12 cellular contexts compared by ENCODE assay signal in the genomic region with DNA sequence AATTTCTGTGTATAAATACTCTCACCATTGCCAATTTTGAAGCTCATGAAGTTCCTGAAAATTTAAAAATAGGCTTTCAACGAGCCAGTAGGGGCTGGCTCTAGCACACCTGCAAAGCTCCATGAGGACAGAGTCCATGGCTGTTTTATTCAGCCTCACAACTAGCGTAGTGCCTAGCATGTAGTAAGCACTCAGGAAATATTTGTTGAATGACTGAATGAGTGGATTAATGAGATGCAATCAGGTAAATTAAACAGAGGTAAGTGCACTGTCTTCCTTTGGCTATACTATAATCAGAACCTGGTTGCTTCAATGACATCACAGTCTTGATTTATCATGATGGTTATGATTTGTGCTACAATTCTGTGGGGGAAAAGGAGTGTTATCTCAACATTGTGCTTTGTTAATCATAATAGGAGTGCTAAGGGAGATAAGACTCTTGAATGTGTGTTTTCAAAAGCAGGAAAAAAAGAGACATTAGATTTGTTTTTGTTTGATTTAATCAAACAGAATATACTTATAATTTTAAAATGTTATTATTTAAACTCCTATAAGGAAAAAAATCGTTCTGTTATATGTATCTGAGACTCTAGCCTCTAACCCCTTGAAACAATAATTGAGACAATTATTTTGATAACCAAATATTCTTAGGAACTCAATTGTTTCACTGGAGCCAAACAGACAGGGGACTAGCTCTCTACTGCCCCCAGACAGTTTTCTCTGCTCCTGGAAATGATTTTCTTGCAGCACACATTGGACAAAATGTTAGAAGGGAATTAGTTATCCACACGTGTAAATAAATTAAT.
A peak's percentile ranks its signal among the peaks of the same experiment; 100 is the strongest.
DNase-seq lines count a peak whose midpoint lies in the region; TF ChIP-seq lines count a peak whose summit lies in the region.
"Had no signal": no experiment of that assay in that cellular context is flagged by ENCODE, and none has a peak within 500 bp of the region (broad histone marks: within the 10 kb centered on the region; RNA-seq: fewer than 3 reads in every experiment).

No MANE protein-coding gene starts in this region.

- H3K27me3 Mint-ChIP-seq in neural crest cell (ENCODE audit: low read depth), result no peaks in the 10 kb centered on the region

- H3K79me2 ChIP-seq in Loucy (ENCODE audit: insufficient read depth, low read length), result no peaks in the 10 kb centered on the region

- H3K4me1 ChIP-seq in Loucy (ENCODE audit: insufficient read depth, low read length, poor library complexity, severe bottlenecking), result peaks cover 11% of the 10 kb centered on the region
- H3K4me1 ChIP-seq: sigmoid colon had no signal

- H3K4me3 Mint-ChIP-seq in neural crest cell, result no peak overlapping the region
- H3K4me3 Mint-ChIP-seq: activated naive CD8-positive, alpha-beta T cell treated with anti-CD3 and anti-CD28 coated beads, Interleukin-2, amount 50 U/mL, for 24 hours had no signal

- H3K4me3 ChIP-seq in Loucy (ENCODE audit: low read length, poor library complexity, severe bottlenecking), result no peak overlapping the region
- H3K4me3 ChIP-seq: sigmoid colon had no signal

- DNase-seq in NCI-H1092 treated with DMSO at 0.1 percent for 48 hours (lab: John Stamatoyannopoulos, UW), result peak; percentile 21
- no peak for DNase-seq in NCI-H1092 (lab: John Stamatoyannopoulos, UW)
- peak; percentile 5 for DNase-seq in cerebellar cortex (ENCODE audit: low spot score)
- no peak for DNase-seq in neural crest cell (ENCODE audit: low read depth, low spot score)
- DNase-seq in hepatic stellate cell (ENCODE audit: low spot score), result no peak
- no peak for DNase-seq in stimulated activated CD4-positive, alpha-beta T cell treated with anti-CD3 and anti-CD28 coated beads, Interleukin-4, amount 100 ng/mL, for 4 hours
- DNase-seq in NOMO-1 (lab: John Stamatoyannopoulos, UW; ENCODE audit: unreplicated experiment in 2 of 2), result no peak
- DNase-seq: activated CD4-positive, alpha-beta T cell treated with anti-CD3 and anti-CD28 coated beads for 48 hours; activated naive CD8-positive, alpha-beta T cell treated with anti-CD3 and anti-CD28 coated beads, Interleukin-2, amount 50 U/mL, for 24 hours; left ventricle myocardium superior; sigmoid colon had no signal

- H3K9ac ChIP-seq in Loucy (ENCODE audit: low read depth, low read length, poor library complexity, severe bottlenecking), result no peak overlapping the region

- no peak overlapping the region for H2AFZ ChIP-seq in Loucy (ENCODE audit: low read length)

- H3F3A ChIP-seq in Loucy (ENCODE audit: low read depth), result no peaks in the 10 kb centered on the region

- peaks cover 11% of the 10 kb centered on the region for H3K9me3 Mint-ChIP-seq in neural crest cell
- H3K9me3 Mint-ChIP-seq: activated naive CD8-positive, alpha-beta T cell treated with anti-CD3 and anti-CD28 coated beads, Interleukin-2, amount 50 U/mL, for 24 hours had no signal

- H3K9me3 ChIP-seq in Loucy (ENCODE audit: insufficient read depth, low read depth, low read length), result no peaks in the 10 kb centered on the region
- H3K9me3 ChIP-seq: sigmoid colon had no signal

- TF ChIP-seq CTCF in Loucy (conservative IDR thresholded peaks at IDR 0.05; ENCODE audit: low read length) (peak; percentile 62), neural crest cell (conservative IDR thresholded peaks at IDR 0.05) (peak; percentile 59)

- peaks cover 5% of the 10 kb centered on the region for H3K36me3 Mint-ChIP-seq in neural crest cell (ENCODE audit: low read depth)

- no peak overlapping the region for H3K4me2 ChIP-seq in Loucy (ENCODE audit: low read depth, low read length, poor library complexity, severe bottlenecking)

- H3K9me2 ChIP-seq in Loucy (replicated peaks; ENCODE audit: low read depth, low read length), result no peaks in the 10 kb centered on the region

- H3K27me3 ChIP-seq in Loucy (ENCODE audit: insufficient read depth, low read length, poor library complexity, severe bottlenecking), result no peaks in the 10 kb centered on the region
- H3K27me3 ChIP-seq: sigmoid colon had no signal

- peaks cover 25% of the 10 kb centered on the region for H3K4me1 Mint-ChIP-seq in neural crest cell
- H3K4me1 Mint-ChIP-seq: activated naive CD8-positive, alpha-beta T cell treated with anti-CD3 and anti-CD28 coated beads, Interleukin-2, amount 50 U/mL, for 24 hours had no signal

- no peaks in the 10 kb centered on the region for H3K36me3 ChIP-seq in Loucy (ENCODE audit: insufficient read depth, low read length)
- H3K36me3 ChIP-seq: sigmoid colon had no signal

- H3K27ac Mint-ChIP-seq in neural crest cell (ENCODE audit: unreplicated experiment), result no peak overlapping the region
- H3K27ac Mint-ChIP-seq: activated naive CD8-positive, alpha-beta T cell treated with anti-CD3 and anti-CD28 coated beads, Interleukin-2, amount 50 U/mL, for 24 hours had no signal

- no peaks in the 10 kb centered on the region for H4K20me1 ChIP-seq in Loucy (ENCODE audit: insufficient read depth, low read length, poor library complexity, severe bottlenecking)

Comparison
In these comparisons a context has a peak if more than half of its experiments do, and no peak if none do; other contexts are left out.
1. DNase-seq: peak in NCI-H1092 treated with DMSO at 0.1 percent for 48 hours (single experiment) and cerebellar cortex (single experiment); none in NCI-H1092 (single experiment), neural crest cell (single experiment), hepatic stellate cell (single experiment), stimulated activated CD4-positive, alpha-beta T cell treated with anti-CD3 and anti-CD28 coated beads, Interleukin-4, amount 100 ng/mL, for 4 hours (0 of 2) and NOMO-1 (0 of 2).